In genomic region chr1:224183591-224184312, GRCh38 we compare ENCODE assay signal across 8 cellular contexts. TPM values are rescaled to one million over a fixed set of nuclear protein-coding genes. Genes with fewer than 3 reads are reported as not detected.
DNase-seq lines count a peak whose midpoint lies in the region; ATAC-seq and TF ChIP-seq lines count a peak whose summit lies in the region.

No MANE protein-coding gene starts in this region.

- TF ChIP-seq RAD21 in neural cell (conservative IDR thresholded peaks at IDR 0.05) = no peak

- H3K4me3 ChIP-seq in PC-3 (ENCODE audit: low read length) (peak overlapping the region; percentile 69), fibroblast of villous mesenchyme (ENCODE audit: low read depth, low read length) (peak overlapping the region; percentile 75), neural cell (ENCODE audit: low read length) (peak overlapping the region; percentile 93), testis (peak overlapping the region; percentile 78 to 98)

- H3K4me2 ChIP-seq in PC-3 (ENCODE audit: low read length) (peak overlapping the region; percentile 84), neural cell (ENCODE audit: low read length) (peak overlapping the region; percentile 64)

- H3K79me2 ChIP-seq in PC-3 (ENCODE audit: low read length) = peaks cover 56% of the 10 kb centered on the region
- H3K79me2 ChIP-seq in neural cell (replicated peaks; ENCODE audit: insufficient read depth, low read length) = peaks cover 49% of the 10 kb centered on the region

- H2AFZ ChIP-seq in PC-3 (ENCODE audit: low read length) (peak overlapping the region; percentile 71), neural cell (ENCODE audit: low read depth, low read length) (peak overlapping the region; percentile 84)

- BruUV-seq in Calu3 (replicated peaks; lab: Mats Ljungman, UMichigan) (no TSS peak), PC-3 (replicated peaks; lab: Mats Ljungman, UMichigan) (no TSS peak)

- H3K27me3 ChIP-seq in PC-3 (ENCODE audit: low read length) = no peaks in the 10 kb centered on the region
- no peaks in the 10 kb centered on the region for H3K27me3 ChIP-seq in neural cell (ENCODE audit: insufficient read depth, low read depth, low read length)
- no peaks in the 10 kb centered on the region for H3K27me3 ChIP-seq in testis

- H3K9ac ChIP-seq in PC-3 (ENCODE audit: low read length) (peak overlapping the region; percentile 79), neural cell (ENCODE audit: low read length) (peak overlapping the region; percentile 95)

- no peak for TF ChIP-seq EP300 in neural cell (conservative IDR thresholded peaks at IDR 0.05; ENCODE audit: poor library complexity, severe bottlenecking)

- H4K20me1 ChIP-seq in PC-3 (ENCODE audit: low read length) = peaks cover 12% of the 10 kb centered on the region
- no peaks in the 10 kb centered on the region for H4K20me1 ChIP-seq in neural cell (ENCODE audit: insufficient read depth)

- H3K9me3 ChIP-seq in PC-3 (ENCODE audit: low read length) (no peaks in the 10 kb centered on the region), neural cell (ENCODE audit: low read length) (no peaks in the 10 kb centered on the region), testis (no peaks in the 10 kb centered on the region)

- ATAC-seq in GM19467 (IDR thresholded peaks at IDR 0.05; ENCODE audit: unreplicated experiment) (peak; percentile 33), HG03575 (IDR thresholded peaks at IDR 0.05; ENCODE audit: extremely low read depth, insufficient number of reproducible peaks, low FRiP score, unreplicated experiment) (peak; percentile 13), PC-3 (peak; percentile 65)

- 0 to 1% methylated on average over 29 to 53 of the region's 53 CpGs for WGBS in testis, 2 donors

- H3K4me1 Mint-ChIP-seq in Calu3 (ENCODE audit: low read depth, unreplicated experiment) = peaks cover 19% of the 10 kb centered on the region
- peaks cover 44% of the 10 kb centered on the region for H3K4me1 Mint-ChIP-seq in activated T-helper 2 cell treated with anti-CD3 and anti-CD28 coated beads, Interferon-gamma antibody, Interleukin-2, Interleukin-4, amounts not matched to agents 10 μg/mL and 5 μg/mL and 100 μg/mL, durations not matched to agents 14 hours and 24 hours and 36 hours (ENCODE audit: low read depth)

- CTCF ChIA-PET in Calu3 (lab: Charles Lee) (no interaction called here), PC-3 (lab: Charles Lee) (no interaction called here)

- no peaks in the 10 kb centered on the region for H3K27me3 Mint-ChIP-seq in Calu3 (ENCODE audit: unreplicated experiment)
- H3K27me3 Mint-ChIP-seq in activated T-helper 2 cell treated with anti-CD3 and anti-CD28 coated beads, Interferon-gamma antibody, Interleukin-2, Interleukin-4, amounts not matched to agents 10 μg/mL and 5 μg/mL and 100 μg/mL, durations not matched to agents 14 hours and 24 hours and 36 hours (ENCODE audit: low read depth) = peaks cover 6% of the 10 kb centered on the region

- no peak for TF ChIP-seq POLR2A in testis (IDR thresholded peaks at IDR 0.05)

- peaks cover 26% of the 10 kb centered on the region for H3K4me1 ChIP-seq in PC-3 (ENCODE audit: insufficient read depth, low read length)
- H3K4me1 ChIP-seq in testis = peaks cover 13% of the 10 kb centered on the region

- H3F3A ChIP-seq in PC-3 (ENCODE audit: low read length, unreplicated experiment) = no peaks in the 10 kb centered on the region
- no peaks in the 10 kb centered on the region for H3F3A ChIP-seq in neural cell (ENCODE audit: insufficient read depth, low read length, poor library complexity, severe bottlenecking)

- H3K9me2 ChIP-seq in PC-3 (replicated peaks; ENCODE audit: low read length) (no peaks in the 10 kb centered on the region), neural cell (ENCODE audit: insufficient read depth, low read length) (no peaks in the 10 kb centered on the region)

- DNase-seq in Calu3 (peak; percentile 69), PC-3 (peak; percentile 63), fibroblast of villous mesenchyme (ENCODE audit: low read depth) (peak; percentile 70), testis (peak; percentile 61)
- peak; percentile 60 for DNase-seq in activated T-helper 2 cell treated with anti-CD3 and anti-CD28 coated beads, Interferon-gamma antibody, Interleukin-2, Interleukin-4, amounts not matched to agents 10 μg/mL and 5 μg/mL and 100 μg/mL, durations not matched to agents 14 hours and 24 hours and 36 hours (ENCODE audit: low spot score)

- no peaks in the 10 kb centered on the region for H3K36me3 ChIP-seq in PC-3 (ENCODE audit: low read depth, low read length)
- no peaks in the 10 kb centered on the region for H3K36me3 ChIP-seq in neural cell (ENCODE audit: insufficient read depth, low read length)
- no peaks in the 10 kb centered on the region for H3K36me3 ChIP-seq in testis (ENCODE audit: low read depth, missing control alignments)

- peak overlapping the region; percentile 33 for H3K27ac Mint-ChIP-seq in Calu3 (ENCODE audit: unreplicated experiment)
- peak overlapping the region; percentile 85 for H3K27ac Mint-ChIP-seq in activated T-helper 2 cell treated with anti-CD3 and anti-CD28 coated beads, Interferon-gamma antibody, Interleukin-2, Interleukin-4, amounts not matched to agents 10 μg/mL and 5 μg/mL and 100 μg/mL, durations not matched to agents 14 hours and 24 hours and 36 hours

- H3K27ac ChIP-seq in PC-3 (ENCODE audit: low read length) = peak overlapping the region; percentile 58
- H3K27ac ChIP-seq in neural cell (ENCODE audit: low read length) = peak overlapping the region; percentile 89
- H3K27ac ChIP-seq in testis = peak overlapping the region; percentile 87 to 96

- peak overlapping the region; percentile 88 for H3K4me3 Mint-ChIP-seq in Calu3 (ENCODE audit: low read depth, unreplicated experiment)
- H3K4me3 Mint-ChIP-seq in activated T-helper 2 cell treated with anti-CD3 and anti-CD28 coated beads, Interferon-gamma antibody, Interleukin-2, Interleukin-4, amounts not matched to agents 10 μg/mL and 5 μg/mL and 100 μg/mL, durations not matched to agents 14 hours and 24 hours and 36 hours (ENCODE audit: low read depth) = peak overlapping the region; percentile 93

- POLR2A ChIA-PET in PC-3 (lab: Charles Lee; ENCODE audit: unreplicated experiment) = interaction anchor here (0.5 to 0.7 kb wide), 2 partner anchors 10 to 109 kb away, joined by 3 to 4 read pairs; no protein-coding TSS in a partner anchor

- H3K36me3 Mint-ChIP-seq in Calu3 (ENCODE audit: insufficient read depth, unreplicated experiment) = peaks cover 34% of the 10 kb centered on the region
- peaks cover 39% of the 10 kb centered on the region for H3K36me3 Mint-ChIP-seq in activated T-helper 2 cell treated with anti-CD3 and anti-CD28 coated beads, Interferon-gamma antibody, Interleukin-2, Interleukin-4, amounts not matched to agents 10 μg/mL and 5 μg/mL and 100 μg/mL, durations not matched to agents 14 hours and 24 hours and 36 hours (ENCODE audit: low read depth)

- intact Hi-C loops in Calu3 (cut with micrococcal nuclease; ENCODE audit: unreplicated experiment) = no loop called here
- intact Hi-C loops in PC-3 (cut with micrococcal nuclease) = loop anchor here (2.0 to 5.0 kb wide), 2 partner anchors 15 to 66 kb away; no protein-coding TSS in a partner anchor
- intact Hi-C loops in activated T-helper 2 cell treated with anti-CD3 and anti-CD28 coated beads, Interferon-gamma antibody, Interleukin-2, Interleukin-4, amounts not matched to agents 10 μg/mL and 5 μg/mL and 100 μg/mL, durations not matched to agents 14 hours and 24 hours and 36 hours (cut with micrococcal nuclease) = loop anchor here (1.0 to 10.0 kb wide), 9 partner anchors 9 to 441 kb away; partner anchors contain the start of genes FBXO28 and WDR26
- intact Hi-C loops in testis (cut with DNase I; ENCODE audit: low total_unique reads) = loop anchor here (10.0 kb wide), 1 partner anchor 271 kb away; no protein-coding TSS in a partner anchor

- no peak for TF ChIP-seq CTCF in Calu3 (IDR thresholded peaks at IDR 0.05; ENCODE audit: unreplicated experiment)
- TF ChIP-seq CTCF in PC-3 (conservative IDR thresholded peaks at IDR 0.05; ENCODE audit: low read depth, low read length) = 0 out of 2 replicates have a peak, but pooled peaks have one; percentile 13
- no peak for TF ChIP-seq CTCF in fibroblast of villous mesenchyme (IDR thresholded peaks at IDR 0.05; ENCODE audit: insufficient read depth, low read depth, low read length)
- TF ChIP-seq CTCF in neural cell (IDR thresholded peaks at IDR 0.05; ENCODE audit: poor library complexity, severe bottlenecking) = no peak
- TF ChIP-seq CTCF in testis (IDR thresholded peaks at IDR 0.05) = no peak

- no peaks in the 10 kb centered on the region for H3K9me3 Mint-ChIP-seq in Calu3 (ENCODE audit: low read depth, unreplicated experiment)
- no peaks in the 10 kb centered on the region for H3K9me3 Mint-ChIP-seq in activated T-helper 2 cell treated with anti-CD3 and anti-CD28 coated beads, Interferon-gamma antibody, Interleukin-2, Interleukin-4, amounts not matched to agents 10 μg/mL and 5 μg/mL and 100 μg/mL, durations not matched to agents 14 hours and 24 hours and 36 hours

TF ChIP-seq in neural cell, 6 proteins besides CTCF, POLR2A, EP300 and RAD21 (continues in another document):
- TF ChIP-seq EZH2 (IDR thresholded peaks at IDR 0.05; ENCODE audit: borderline replicate concordance, insufficient read depth, low read length, poor library complexity, severe bottlenecking) = no peak
- no peak for TF ChIP-seq POLR2AphosphoS5 (IDR thresholded peaks at IDR 0.05)
- TF ChIP-seq MXI1 (conservative IDR thresholded peaks at IDR 0.05; ENCODE audit: poor library complexity, severe bottlenecking) = peak; percentile 8
- no peak for TF ChIP-seq SMC3 (conservative IDR thresholded peaks at IDR 0.05; ENCODE audit: poor library complexity)
- TF ChIP-seq TAF1 (IDR thresholded peaks at IDR 0.05; ENCODE audit: low read depth) = no peak

RNA-seq across cellular contexts. Expression of gene DEGS1, which starts 0.7 kb away (rescaled TPM):
- total RNA-seq in Calu3 (2022) (58.1 and 72.5 TPM in 2 replicates), PC-3 (2014; rRNA removed) (71.3 and 72.2 TPM in 2 replicates), fibroblast of villous mesenchyme (90.2 and 135 TPM in 2 replicates), testis (10 to 100 TPM; 58.1 to 60.5 TPM)
- 49.7 and 51.1 TPM in 2 replicates for total RNA-seq in activated T-helper 2 cell treated with anti-CD3 and anti-CD28 coated beads, Interferon-gamma antibody, Interleukin-2, Interleukin-4, amounts not matched to agents 10 μg/mL and 5 μg/mL and 100 μg/mL, durations not matched to agents 14 hours and 24 hours and 36 hours
- polyA plus RNA-seq in neural cell (40.6 and 53.7 TPM in 2 replicates), testis (ENCODE audit: insufficient read depth, low read depth, low replicate concordance) (83.0 TPM)
- polyA minus RNA-seq in neural cell = 44.7 and 52.1 TPM in 2 replicates

Comparison
In these comparisons a context has a peak if more than half of its experiments do, and no peak if none do; other contexts are left out.
1. Peak in every context shown above with its lines: DNase-seq, ATAC-seq, H3K4me3 ChIP-seq and H3K27ac ChIP-seq.
2. ATAC-seq: peak in every context shown above with its lines; median percentile 65 in PC-3; 33 in GM19467; 13 in HG03575.